2 cellular contexts compared by ENCODE assay signal in the genomic region with DNA sequence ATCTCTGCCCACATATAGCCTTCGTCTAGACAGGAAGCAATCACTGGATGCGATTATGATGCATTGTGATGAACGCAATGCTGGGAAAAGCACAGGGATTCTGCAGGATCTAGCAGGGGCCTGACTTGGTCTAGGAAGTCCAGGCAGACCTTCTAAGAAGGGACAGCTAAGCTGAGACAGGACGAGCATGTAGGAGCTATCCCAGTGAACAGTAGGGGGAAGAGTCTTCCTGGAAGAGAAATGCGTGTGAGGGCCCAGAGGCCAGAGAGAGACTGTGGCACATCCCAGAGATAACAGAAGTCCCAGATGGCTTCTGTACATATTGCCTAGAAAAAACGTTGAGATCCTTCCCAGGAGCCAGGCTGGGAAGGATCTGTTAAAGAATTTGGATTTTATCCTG.
TF ChIP-seq lines count a peak whose summit lies in the region.

No MANE protein-coding gene starts in this region.

TF ChIP-seq in HCT116, 20 proteins besides CTCF, POLR2A, EP300 and RAD21:
- TF ChIP-seq POLR2AphosphoS5 (IDR thresholded peaks at IDR 0.05; ENCODE audit: low read depth, low read length) (no peak), ELF1 (IDR thresholded peaks at IDR 0.05; ENCODE audit: borderline replicate concordance, low read depth) (no peak), ZNF274 (IDR thresholded peaks at IDR 0.05; ENCODE audit: low read depth, low read length) (no peak), SRF (IDR thresholded peaks at IDR 0.05; ENCODE audit: low read depth) (no peak), EGR1 (IDR thresholded peaks at IDR 0.05; ENCODE audit: low read depth) (no peak), FOSL1 (IDR thresholded peaks at IDR 0.05; ENCODE audit: low read depth) (no peak), SP1 (IDR thresholded peaks at IDR 0.05; ENCODE audit: low read depth) (no peak), CEBPB (IDR thresholded peaks at IDR 0.05; ENCODE audit: low read depth) (no peak)
- TF ChIP-seq, protein P1, sequence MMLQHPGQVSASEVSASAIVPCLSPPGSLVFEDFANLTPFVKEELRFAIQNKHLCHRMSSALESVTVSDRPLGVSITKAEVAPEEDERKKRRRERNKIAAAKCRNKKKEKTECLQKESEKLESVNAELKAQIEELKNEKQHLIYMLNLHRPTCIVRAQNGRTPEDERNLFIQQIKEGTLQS (IDR thresholded peaks at IDR 0.05): no peak

TF ChIP-seq in H1, 55 proteins besides CTCF, POLR2A, EP300 and RAD21:
- TF ChIP-seq JUND (IDR thresholded peaks at IDR 0.05; ENCODE audit: low read length) (no peak), CREB1 (IDR thresholded peaks at IDR 0.05) (no peak), BCL11A (IDR thresholded peaks at IDR 0.05; ENCODE audit: low read depth in 2 of 2, low read length in 2 of 2) (no peak), RXRA (IDR thresholded peaks at IDR 0.05; ENCODE audit: insufficient read depth, low read depth, low read length) (no peak), CHD1 (IDR thresholded peaks at IDR 0.05; ENCODE audit: low read depth, low read length) (no peak), FOSL1 (IDR thresholded peaks at IDR 0.05; ENCODE audit: insufficient read depth, low read depth, low read length) (no peak), MAX (IDR thresholded peaks at IDR 0.05) (no peak), ASH2L (IDR thresholded peaks at IDR 0.05; ENCODE audit: low read length) (no peak), SRF (IDR thresholded peaks at IDR 0.05; ENCODE audit: low read depth, low read length) (no peak), CHD2 (IDR thresholded peaks at IDR 0.05; ENCODE audit: low read length) (no peak), SUZ12 (IDR thresholded peaks at IDR 0.05; ENCODE audit: low read length) (no peak), KDM4A (IDR thresholded peaks at IDR 0.05; ENCODE audit: low read depth, low read length, severe bottlenecking) (no peak), SP4 (IDR thresholded peaks at IDR 0.05; ENCODE audit: low read length) (no peak), CBX5 (IDR thresholded peaks at IDR 0.05; ENCODE audit: low read depth, low read length) (no peak), EGR1 (IDR thresholded peaks at IDR 0.05; ENCODE audit: borderline replicate concordance, low read depth, low read length) (no peak), JUN (IDR thresholded peaks at IDR 0.05; ENCODE audit: low read depth, low read length) (no peak), KDM1A (IDR thresholded peaks at IDR 0.05; ENCODE audit: borderline replicate concordance, low read length) (no peak), CEBPB (IDR thresholded peaks at IDR 0.05; ENCODE audit: low read depth, low read length) (no peak), NRF1 (IDR thresholded peaks at IDR 0.05; ENCODE audit: low read depth, low read length) (no peak)
TF ChIP-seq in H1: peak in this region for 0.
